8 cellular contexts compared by ENCODE assay signal in genomic region chr5:126947146-126948010, GRCh38.
DNase-seq lines count a peak whose midpoint lies in the region; ATAC-seq and TF ChIP-seq lines count a peak whose summit lies in the region.

No MANE protein-coding gene starts in this region.

- no peaks in the 10 kb centered on the region for H3K27me3 ChIP-seq in HUES48 (ENCODE audit: control insufficient read depth, insufficient read depth, low read length)

- peak; percentile 93 for ATAC-seq in GM18909 (IDR thresholded peaks at IDR 0.05; ENCODE audit: poor library complexity, unreplicated experiment)
- peak; percentile 95 for ATAC-seq in HG02678 (IDR thresholded peaks at IDR 0.05; ENCODE audit: unreplicated experiment)

- peak overlapping the region; percentile 36 for H3K27ac ChIP-seq in HUES48 (ENCODE audit: low read depth, low read length)

- peak; percentile 44 for DNase-seq in GM10266 (ENCODE audit: extremely low spot score)
- no peak for DNase-seq in HCEC 1CT
- DNase-seq in mucosa of gallbladder (ENCODE audit: low spot score) = no peak
- DNase-seq in DMS79 (lab: John Stamatoyannopoulos, UW) = no peak
- DNase-seq in activated CD4-positive, alpha-beta T cell treated with anti-CD3 and anti-CD28 coated beads, Interleukin-2, amount 50 U/mL, for 4 hours = no peak

- H3K36me3 ChIP-seq in HUES48 (ENCODE audit: control insufficient read depth, insufficient read depth, low read length) = no peaks in the 10 kb centered on the region

- no peak for TF ChIP-seq CTCF in GM10266 (IDR thresholded peaks at IDR 0.05; ENCODE audit: control insufficient read depth, insufficient read depth, low read depth, missing control alignments)

- H3K9ac ChIP-seq in HUES48 (ENCODE audit: low read depth, low read length) = no peak overlapping the region

- no peak overlapping the region for H3K4me3 ChIP-seq in HUES48 (ENCODE audit: low read depth, low read length)

- H3K9me3 ChIP-seq in HUES48 (ENCODE audit: control insufficient read depth, insufficient read depth, low read length) = no peaks in the 10 kb centered on the region

- peaks cover 9% of the 10 kb centered on the region for H3K4me1 ChIP-seq in HUES48 (ENCODE audit: control insufficient read depth, insufficient read depth, low read length)
